In genomic region chr13:42496926-42497554, GRCh38 we compare ENCODE assay signal across 8 cellular contexts.
DNase-seq lines count a peak whose midpoint lies in the region; ATAC-seq, FAIRE-seq and TF ChIP-seq lines count a peak whose summit lies in the region.
"Not testable (repeated sequence)": the region's sequence is repeated elsewhere in the genome, so short reads cannot be mapped to it uniquely, and the experiment has no call there.

No MANE protein-coding gene starts in this region.

- peak overlapping the region; percentile 81 for H3K27ac Mint-ChIP-seq in T-helper 2 cell treated with Interferon-gamma antibody and Interleukin-4, amounts not matched to agents 5 μg/mL and 100 μg/mL, for 36 hours
- peak overlapping the region; percentile 73 for H3K27ac Mint-ChIP-seq in activated CD8-positive, alpha-beta memory T cell treated with anti-CD3 and anti-CD28 coated beads, Interleukin-2, amount 10 ng/mL, durations not matched to agents 7 days and 5 days
- H3K27ac Mint-ChIP-seq in activated naive CD4-positive, alpha-beta T cell treated with anti-CD3 and anti-CD28 coated beads, Interleukin-2, amount 10 ng/mL, durations not matched to agents 7 days and 5 days, result peak overlapping the region; percentile 6

- H3K36me3 Mint-ChIP-seq in T-helper 2 cell treated with Interferon-gamma antibody and Interleukin-4, amounts not matched to agents 5 μg/mL and 100 μg/mL, for 36 hours (ENCODE audit: low read depth), result peaks cover 18% of the 10 kb centered on the region
- H3K36me3 Mint-ChIP-seq in activated CD8-positive, alpha-beta memory T cell treated with anti-CD3 and anti-CD28 coated beads, Interleukin-2, amount 10 ng/mL, durations not matched to agents 7 days and 5 days, result peaks cover 16% of the 10 kb centered on the region
- H3K36me3 Mint-ChIP-seq in activated naive CD4-positive, alpha-beta T cell treated with anti-CD3 and anti-CD28 coated beads, Interleukin-2, amount 10 ng/mL, durations not matched to agents 7 days and 5 days, result not testable (repeated sequence)

- intact Hi-C loops in endothelial cell of umbilical vein (cut with micrococcal nuclease), result not testable (repeated sequence)

- FAIRE-seq in endothelial cell of umbilical vein (lab: Jason Lieb, UNC), result not testable (repeated sequence)

- not testable (repeated sequence) for BruUV-seq in endothelial cell of umbilical vein (replicated peaks; lab: Mats Ljungman, UMichigan)

- peak overlapping the region; percentile 46 for H3K27ac ChIP-seq in endothelial cell of umbilical vein (ENCODE audit: insufficient read depth, low read depth, low read length)

- H3K4me2 ChIP-seq in endothelial cell of umbilical vein (ENCODE audit: insufficient read depth, low read length), result not testable (repeated sequence)

- peak; percentile 45 for DNase-seq in GM10266 (ENCODE audit: extremely low spot score)
- DNase-seq in T-helper 2 cell treated with Interferon-gamma antibody and Interleukin-4, amounts not matched to agents 5 μg/mL and 100 μg/mL, for 36 hours (ENCODE audit: low spot score), result peak; percentile 47
- DNase-seq in activated CD8-positive, alpha-beta memory T cell treated with anti-CD3 and anti-CD28 coated beads, Interleukin-2, amount 10 ng/mL, durations not matched to agents 7 days and 5 days, result peak; percentile 48
- not testable (repeated sequence) for DNase-seq in activated naive CD4-positive, alpha-beta T cell treated with anti-CD3 and anti-CD28 coated beads, Interleukin-2, amount 10 ng/mL, durations not matched to agents 7 days and 5 days; endothelial cell of umbilical vein (ENCODE audit: low read depth, low spot score)
- DNase-seq in stimulated activated naive CD8-positive, alpha-beta T cell treated with anti-CD3 and anti-CD28 coated beads, Interleukin-15, Interleukin-2, amounts not matched to agents 100 U/mL and 50 U/mL, for 24 hours, result peak; percentile 6

- not testable (repeated sequence) for TF ChIP-seq CTCF in GM10266 (IDR thresholded peaks at IDR 0.05; ENCODE audit: control insufficient read depth, insufficient read depth, low read depth, missing control alignments); endothelial cell of umbilical vein (IDR thresholded peaks at IDR 0.05; ENCODE audit: extremely low read depth in 1 of 2, insufficient read depth in 1 of 2, low read depth in 1 of 2, low read length in 2 of 2)

- not testable (repeated sequence) for H3K27me3 ChIP-seq in endothelial cell of umbilical vein (ENCODE audit: control insufficient read depth in 2 of 2, insufficient read depth in 2 of 2, low read length in 2 of 2)

- POLR2A ChIA-PET in endothelial cell of umbilical vein (lab: Charles Lee), result not testable (repeated sequence)

- H3K4me1 Mint-ChIP-seq in T-helper 2 cell treated with Interferon-gamma antibody and Interleukin-4, amounts not matched to agents 5 μg/mL and 100 μg/mL, for 36 hours (ENCODE audit: low read depth), result peaks cover 48% of the 10 kb centered on the region
- peaks cover 52% of the 10 kb centered on the region for H3K4me1 Mint-ChIP-seq in activated CD8-positive, alpha-beta memory T cell treated with anti-CD3 and anti-CD28 coated beads, Interleukin-2, amount 10 ng/mL, durations not matched to agents 7 days and 5 days
- peaks cover 46% of the 10 kb centered on the region for H3K4me1 Mint-ChIP-seq in activated naive CD4-positive, alpha-beta T cell treated with anti-CD3 and anti-CD28 coated beads, Interleukin-2, amount 10 ng/mL, durations not matched to agents 7 days and 5 days

- H3K4me1 ChIP-seq in endothelial cell of umbilical vein (ENCODE audit: control insufficient read depth, extremely low read depth, insufficient read depth, low read length), result peaks cover 25% of the 10 kb centered on the region

- H3K27me3 Mint-ChIP-seq in T-helper 2 cell treated with Interferon-gamma antibody and Interleukin-4, amounts not matched to agents 5 μg/mL and 100 μg/mL, for 36 hours (ENCODE audit: low read depth); activated CD8-positive, alpha-beta memory T cell treated with anti-CD3 and anti-CD28 coated beads, Interleukin-2, amount 10 ng/mL, durations not matched to agents 7 days and 5 days; activated naive CD4-positive, alpha-beta T cell treated with anti-CD3 and anti-CD28 coated beads, Interleukin-2, amount 10 ng/mL, durations not matched to agents 7 days and 5 days: not testable (repeated sequence)

- dilution Hi-C loops in endothelial cell of umbilical vein (cut with MboI; ENCODE audit: extremely low pct_ligation_motif_present, low sequenced_read_pairs), result not testable (repeated sequence)

- H2AFZ ChIP-seq in endothelial cell of umbilical vein (ENCODE audit: low read depth, low read length), result not testable (repeated sequence)

- H3K9me3 Mint-ChIP-seq in T-helper 2 cell treated with Interferon-gamma antibody and Interleukin-4, amounts not matched to agents 5 μg/mL and 100 μg/mL, for 36 hours, result peaks cover 21% of the 10 kb centered on the region
- not testable (repeated sequence) for H3K9me3 Mint-ChIP-seq in activated CD8-positive, alpha-beta memory T cell treated with anti-CD3 and anti-CD28 coated beads, Interleukin-2, amount 10 ng/mL, durations not matched to agents 7 days and 5 days (ENCODE audit: low read depth); activated naive CD4-positive, alpha-beta T cell treated with anti-CD3 and anti-CD28 coated beads, Interleukin-2, amount 10 ng/mL, durations not matched to agents 7 days and 5 days

- H3K36me3 ChIP-seq in endothelial cell of umbilical vein (ENCODE audit: control insufficient read depth in 2 of 2, extremely low read depth in 1 of 2, insufficient read depth in 2 of 2, low read length in 2 of 2), result not testable (repeated sequence)

- CTCF ChIA-PET in activated CD8-positive, alpha-beta memory T cell treated with anti-CD3 and anti-CD28 coated beads, Interleukin-2, amount 10 ng/mL, durations not matched to agents 7 days and 5 days (lab: Charles Lee), result interaction anchor here (1.5 to 1.6 kb wide), 2 partner anchors 12 to 225 kb away, joined by 3 to 4 read pairs; partner anchors contain the start of gene AKAP11
- CTCF ChIA-PET in activated naive CD4-positive, alpha-beta T cell treated with anti-CD3 and anti-CD28 coated beads, Interleukin-2, amount 10 ng/mL, durations not matched to agents 7 days and 5 days (lab: Charles Lee), result interaction anchor here (0.7 to 1.5 kb wide), 2 partner anchors 104 to 163 kb away, joined by 3 to 4 read pairs; no protein-coding TSS in a partner anchor
- CTCF ChIA-PET in endothelial cell of umbilical vein (lab: Charles Lee), result interaction anchor here (1.5 to 1.7 kb wide), 2 partner anchors 18 to 163 kb away, joined by 4 read pairs; no protein-coding TSS in a partner anchor

- peak overlapping the region; percentile 37 for H3K4me3 Mint-ChIP-seq in T-helper 2 cell treated with Interferon-gamma antibody and Interleukin-4, amounts not matched to agents 5 μg/mL and 100 μg/mL, for 36 hours
- peak overlapping the region; percentile 3 for H3K4me3 Mint-ChIP-seq in activated CD8-positive, alpha-beta memory T cell treated with anti-CD3 and anti-CD28 coated beads, Interleukin-2, amount 10 ng/mL, durations not matched to agents 7 days and 5 days
- not testable (repeated sequence) for H3K4me3 Mint-ChIP-seq in activated naive CD4-positive, alpha-beta T cell treated with anti-CD3 and anti-CD28 coated beads, Interleukin-2, amount 10 ng/mL, durations not matched to agents 7 days and 5 days

- H3K9me3 ChIP-seq in endothelial cell of umbilical vein (replicated peaks; ENCODE audit: control insufficient read depth, insufficient read depth, low read length), result not testable (repeated sequence)

- peak; percentile 42 for ATAC-seq in GM19395 (IDR thresholded peaks at IDR 0.05; ENCODE audit: unreplicated experiment)
- peak; percentile 48 for ATAC-seq in HG03159 (IDR thresholded peaks at IDR 0.05; ENCODE audit: unreplicated experiment)
- peak; percentile 60 for ATAC-seq in activated CD8-positive, alpha-beta memory T cell treated with anti-CD3 and anti-CD28 coated beads, Interleukin-2, amount 10 ng/mL, durations not matched to agents 7 days and 5 days
- ATAC-seq in stimulated activated naive CD8-positive, alpha-beta T cell treated with anti-CD3 and anti-CD28 coated beads, Interleukin-15, Interleukin-2, amounts not matched to agents 100 U/mL and 50 U/mL, for 24 hours, result peak; percentile 45

- not testable (repeated sequence) for H3K9me1 ChIP-seq in endothelial cell of umbilical vein (replicated peaks; ENCODE audit: control insufficient read depth, extremely low read depth, insufficient read depth, low read length)

- H3K9ac ChIP-seq in endothelial cell of umbilical vein (replicated peaks; ENCODE audit: extremely low read depth, insufficient read depth, low read length), result not testable (repeated sequence)

- H3K4me3 ChIP-seq in endothelial cell of umbilical vein (replicated peaks in 1 of 3; ENCODE audit: insufficient read depth in 1 of 3, low read depth in 1 of 3, low read length in 3 of 3), result not testable (repeated sequence)

- TF ChIP-seq POLR2A in endothelial cell of umbilical vein (IDR thresholded peaks at IDR 0.05; ENCODE audit: low read depth, low read length), result not testable (repeated sequence)

- H4K20me1 ChIP-seq in endothelial cell of umbilical vein (replicated peaks; ENCODE audit: control insufficient read depth, extremely low read depth, insufficient read depth, low read length), result not testable (repeated sequence)

- not testable (repeated sequence) for H3K79me2 ChIP-seq in endothelial cell of umbilical vein (ENCODE audit: control insufficient read depth, insufficient read depth, low read length)

Comparison
In these comparisons a context has a peak if more than half of its experiments do, and no peak if none do; other contexts are left out.
1. H3K27ac Mint-ChIP-seq: peak in every context shown above with its lines; median percentile 81 in T-helper 2 cell treated with Interferon-gamma antibody and Interleukin-4, amounts not matched to agents 5 μg/mL and 100 μg/mL, for 36 hours; 73 in activated CD8-positive, alpha-beta memory T cell treated with anti-CD3 and anti-CD28 coated beads, Interleukin-2, amount 10 ng/mL, durations not matched to agents 7 days and 5 days; 6 in activated naive CD4-positive, alpha-beta T cell treated with anti-CD3 and anti-CD28 coated beads, Interleukin-2, amount 10 ng/mL, durations not matched to agents 7 days and 5 days.